Comparison of ENCODE assay signal across 1 cellular context in the genomic region with DNA sequence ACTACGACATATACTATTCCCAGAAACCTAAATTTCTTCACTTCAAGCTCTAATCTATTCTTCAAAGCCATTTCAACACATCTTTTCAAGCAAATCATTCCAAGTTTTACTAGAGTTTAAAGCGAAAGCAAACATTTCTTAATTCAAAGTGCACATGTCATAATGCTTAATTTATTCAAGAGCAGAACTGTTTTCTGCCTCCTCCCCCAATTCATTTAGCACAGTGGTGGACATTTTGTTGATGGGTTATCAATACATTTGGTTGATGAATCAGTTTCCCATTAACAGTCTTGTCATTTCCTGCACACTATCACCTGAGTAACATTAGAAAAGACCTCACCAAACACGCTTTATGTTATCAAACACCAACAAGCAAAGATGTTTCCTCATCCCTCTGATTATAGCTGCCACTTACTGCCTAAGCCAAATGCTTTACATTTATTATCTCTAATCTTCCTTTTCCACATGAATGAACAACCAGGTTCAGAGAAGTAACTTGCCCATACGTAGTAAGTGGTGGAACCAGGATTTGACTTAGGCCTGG.
TF ChIP-seq lines count a peak whose summit lies in the region.

No MANE protein-coding gene starts in this region.

TF ChIP-seq in endothelial cell of umbilical vein, 7 proteins besides CTCF, POLR2A, EP300 and RAD21:
- peak; percentile 34 for TF ChIP-seq GATA2 (IDR thresholded peaks at IDR 0.05; ENCODE audit: insufficient read depth, insufficient read length, low read depth, low read length)
- no peak for TF ChIP-seq POLR2AphosphoS5 (IDR thresholded peaks at IDR 0.05; ENCODE audit: insufficient read depth, low read depth, low read length)
TF ChIP-seq in endothelial cell of umbilical vein: peak in this region for 1.
